ENCODE assay signal across 18 cellular contexts in the genomic region with DNA sequence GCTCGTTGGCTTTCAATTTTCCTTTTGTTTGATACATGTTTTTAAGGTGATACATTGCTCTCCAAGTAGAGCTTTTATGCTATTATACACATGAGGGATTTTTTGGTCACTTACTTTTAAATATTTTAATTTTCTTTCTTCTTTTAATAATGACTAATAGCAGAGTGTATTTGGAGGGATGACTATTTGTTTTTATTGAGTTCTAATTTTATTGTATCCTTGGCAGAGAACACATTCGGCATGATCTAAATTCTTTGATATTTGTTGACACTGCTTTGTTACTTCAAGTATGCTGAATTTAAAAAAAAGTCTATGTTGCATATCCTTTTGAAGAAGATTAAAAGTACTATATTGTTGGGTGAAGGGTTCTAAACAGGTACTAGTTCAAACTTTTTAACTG.
DNase-seq lines count a peak whose midpoint lies in the region; TF ChIP-seq lines count a peak whose summit lies in the region.
"Had no signal": no experiment of that assay in that cellular context is flagged by ENCODE, and none has a peak within 500 bp of the region (broad histone marks: within the 10 kb centered on the region; RNA-seq: fewer than 3 reads in every experiment).

No MANE protein-coding gene starts in this region.

- DNase-seq in GM23248, result peak; percentile 33
- no peak for DNase-seq in mesothelial cell of epicardium (ENCODE audit: low spot score in 2 of 2, unreplicated experiment in 2 of 2)
- DNase-seq in smooth muscle cell (lab: John Stamatoyannopoulos, UW; ENCODE audit: unreplicated experiment), result no peak
- no peak for DNase-seq in esophagus muscularis mucosa (ENCODE audit: extremely low spot score)
- no peak for DNase-seq in NCI-H1092 treated with DMSO at 0.1 percent for 48 hours (lab: John Stamatoyannopoulos, UW)
- DNase-seq in activated effector memory CD4-positive, alpha-beta T cell treated with anti-CD3 and anti-CD28 coated beads, Interleukin-2, amount 50 U/mL, for 16 hours, result no peak
- DNase-seq: 8988T; C1 segment of cervical spinal cord; CD4-positive, alpha-beta memory T cell; COR-L47; DMS153; DMS79 treated with DMSO at 0.1 percent for 48 hours; GDM1; HCEC 1CT had no signal

- H3K27me3 Mint-ChIP-seq in mesothelial cell of epicardium (ENCODE audit: low read depth), result no peaks in the 10 kb centered on the region
- H3K27me3 Mint-ChIP-seq: B cell; CD4-positive, alpha-beta memory T cell had no signal

- H3K4me1 ChIP-seq in GM23248 (ENCODE audit: insufficient read depth) (peaks cover 12% of the 10 kb centered on the region), smooth muscle cell (ENCODE audit: low read depth) (peaks cover 4% of the 10 kb centered on the region), esophagus muscularis mucosa (peaks cover 0 to 10% (median 7%) of the 10 kb centered on the region in 4 donors)

- no peak overlapping the region for H3K9ac ChIP-seq in GM23248
- no peak overlapping the region for H3K9ac ChIP-seq in smooth muscle cell (ENCODE audit: low read depth)

- H3K4me3 ChIP-seq in GM23248 (no peak overlapping the region), smooth muscle cell (no peak overlapping the region), esophagus muscularis mucosa (no peak overlapping the region)
- H3K4me3 ChIP-seq: K562 had no signal

- WGBS in GM23248 (ENCODE audit: low coverage in 1 of 2, low lambda C conversion rate in 2 of 2, missing lambda C conversion rate in 2 of 2), 2 experiments, result 20 to 23% methylated on average over 2 of the region's 2 CpGs
- 37% methylated on average over 2 of the region's 2 CpGs for WGBS in smooth muscle cell (ENCODE audit: low lambda C conversion rate)
- 30% methylated on average over 2 of the region's 2 CpGs for WGBS in esophagus muscularis mucosa

- no peak for TF ChIP-seq EP300 in esophagus muscularis mucosa (IDR thresholded peaks at IDR 0.05)

- H3F3A ChIP-seq in GM23248 (ENCODE audit: insufficient read depth), result peaks cover 6% of the 10 kb centered on the region; the same call in 1 of the 2 replicates
- H3F3A ChIP-seq in smooth muscle cell (ENCODE audit: low read depth), result peaks cover 12% of the 10 kb centered on the region

- no peak for TF ChIP-seq POLR2A in esophagus muscularis mucosa (IDR thresholded peaks at IDR 0.05; ENCODE audit: low read depth)

- H2AFZ ChIP-seq in GM23248 (no peak overlapping the region), smooth muscle cell (ENCODE audit: low read depth) (no peak overlapping the region)

- H3K4me3 Mint-ChIP-seq in mesothelial cell of epicardium, result no peak overlapping the region
- H3K4me3 Mint-ChIP-seq: B cell; CD4-positive, alpha-beta memory T cell had no signal

- in situ Hi-C loops in GM23248 (cut with MboI), result no loop called here

- H4K20me1 ChIP-seq in GM23248 (ENCODE audit: insufficient read depth), result no peaks in the 10 kb centered on the region
- no peaks in the 10 kb centered on the region for H4K20me1 ChIP-seq in smooth muscle cell (ENCODE audit: low read depth)

- H3K27ac Mint-ChIP-seq in mesothelial cell of epicardium, result peak overlapping the region; percentile 48
- H3K27ac Mint-ChIP-seq: B cell; CD4-positive, alpha-beta memory T cell had no signal

- H3K9me2 ChIP-seq in GM23248 (ENCODE audit: insufficient read depth), result no peaks in the 10 kb centered on the region

- no peaks in the 10 kb centered on the region for H3K79me2 ChIP-seq in GM23248 (ENCODE audit: insufficient read depth)
- no peaks in the 10 kb centered on the region for H3K79me2 ChIP-seq in smooth muscle cell (ENCODE audit: low read depth)

- H3K27me3 ChIP-seq in GM23248 (replicated peaks; ENCODE audit: insufficient read depth) (no peaks in the 10 kb centered on the region), smooth muscle cell (ENCODE audit: low read depth) (no peaks in the 10 kb centered on the region), esophagus muscularis mucosa (no peaks in the 10 kb centered on the region)

- H3K4me1 Mint-ChIP-seq in mesothelial cell of epicardium, result peaks cover 17% of the 10 kb centered on the region
- H3K4me1 Mint-ChIP-seq: B cell; CD4-positive, alpha-beta memory T cell had no signal

- TF ChIP-seq CTCF in VCaP (conservative IDR thresholded peaks at IDR 0.05), result no peak
- TF ChIP-seq CTCF in mesothelial cell of epicardium (IDR thresholded peaks at IDR 0.05; ENCODE audit: unreplicated experiment), result no peak
- TF ChIP-seq CTCF in smooth muscle cell (IDR thresholded peaks at IDR 0.05; ENCODE audit: borderline replicate concordance, insufficient read depth, poor library complexity, severe bottlenecking), result no peak
- TF ChIP-seq CTCF in esophagus muscularis mucosa (IDR thresholded peaks at IDR 0.05), result no peak

- no peaks in the 10 kb centered on the region for H3K9me3 ChIP-seq in GM23248 (ENCODE audit: low read depth)
- H3K9me3 ChIP-seq in smooth muscle cell (replicated peaks; ENCODE audit: low read depth), result no peaks in the 10 kb centered on the region
- no peaks in the 10 kb centered on the region for H3K9me3 ChIP-seq in esophagus muscularis mucosa

- H3K9me3 Mint-ChIP-seq in mesothelial cell of epicardium, result peaks cover 3% of the 10 kb centered on the region

- H3K36me3 Mint-ChIP-seq in mesothelial cell of epicardium, result no peaks in the 10 kb centered on the region
- H3K36me3 Mint-ChIP-seq: CD4-positive, alpha-beta memory T cell had no signal

- H3K27ac ChIP-seq in GM23248 (no peak overlapping the region), VCaP (peak overlapping the region; percentile 43), smooth muscle cell (ENCODE audit: low read depth) (no peak overlapping the region), esophagus muscularis mucosa (replicated peaks in 1 of 4) (no peak overlapping the region)
- H3K27ac ChIP-seq: HL-60 had no signal

- H3K4me2 ChIP-seq in GM23248 (ENCODE audit: unreplicated experiment) (peak overlapping the region; percentile 23), smooth muscle cell (peak overlapping the region; percentile 6)

- intact Hi-C loops in esophagus muscularis mucosa (cut with DNase I), result no loop called here

- H3K36me3 ChIP-seq in GM23248 (ENCODE audit: low read depth) (no peaks in the 10 kb centered on the region), smooth muscle cell (ENCODE audit: low read depth) (peaks cover 4% of the 10 kb centered on the region), esophagus muscularis mucosa (no peaks in the 10 kb centered on the region)
